In genomic region chr17:32846143-32846542, GRCh38 we compare ENCODE assay signal across 23 cellular contexts.
"Had no signal": no experiment of that assay in that cellular context is flagged by ENCODE, and none has a peak within 500 bp of the region (broad histone marks: within the 10 kb centered on the region; RNA-seq: fewer than 3 reads in every experiment).

No MANE protein-coding gene starts in this region.

- H3K27me3 ChIP-seq: MG63, SJSA1 had no signal

- H3K36me3 ChIP-seq: MG63, SJSA1 had no signal

- FAIRE-seq: HTR-8/SVneo, RCC 7860 had no signal

- H3K4me1 ChIP-seq: SJSA1 had no signal

- DNase-seq: Karpas-422, KG1, MG63, NCI-H1092, NCI-H1105 treated with DMSO at 0.1 percent for 48 hours, NCI-H1417 treated with DMSO at 0.1 percent for 48 hours, NCI-H146, NCI-H1694 treated with DMSO at 0.1 percent for 48 hours, NCI-H1930, NCI-H2081, NCI-H2107, NCI-H2227 treated with DMSO at 0.1 percent for 48 hours, NCI-H524, NCI-H526 treated with DMSO at 0.1 percent for 48 hours, NCI-H748 treated with DMSO at 0.1 percent for 48 hours, Right ventricle myocardium superior, RPMI8226, SIG-M5 had no signal

- H3K4me3 ChIP-seq: MG63, SJSA1, SK-N-MC had no signal

- H3K27ac ChIP-seq: HL-60, SJSA1, SK-N-MC had no signal

- H3K9me3 ChIP-seq: MG63, SJSA1 had no signal
